In genomic region chr1:8374812-8375211, GRCh38 we compare ENCODE assay signal across 8 cellular contexts. TPM values are rescaled to one million over a fixed set of nuclear protein-coding genes. Genes with fewer than 3 reads are reported as not detected.
A peak's percentile ranks its signal among the peaks of the same experiment; 100 is the strongest.
DNase-seq lines count a peak whose midpoint lies in the region; FAIRE-seq and TF ChIP-seq lines count a peak whose summit lies in the region.

No MANE protein-coding gene starts in this region.

- intact Hi-C loops in esophagus muscularis mucosa (cut with DNase I), result loop anchor here (5.0 kb wide), 2 partner anchors 32 to 47 kb away; no protein-coding TSS in a partner anchor

- 42% methylated on average over 2 of the region's 2 CpGs for WGBS in esophagus muscularis mucosa
- 83 to 91% (median 86%) methylated on average over 2 of the region's 2 CpGs for WGBS in small intestine, 3 donors

- H3K4me1 ChIP-seq in esophagus muscularis mucosa, result peaks cover 92 to 99% (median 98%) of the 10 kb centered on the region in 4 donors
- H3K4me1 ChIP-seq in small intestine (ENCODE audit: control insufficient read depth in 2 of 2, insufficient read depth in 1 of 2, low read depth in 1 of 2, low read length in 1 of 2), result peaks cover 4 to 33% of the 10 kb centered on the region in 2 donors

- no peak for TF ChIP-seq POLR2A in esophagus muscularis mucosa (IDR thresholded peaks at IDR 0.05; ENCODE audit: low read depth)

- no peak overlapping the region for H3K9ac ChIP-seq in SK-N-MC (ENCODE audit: insufficient read length)

- no peak overlapping the region for H3K4me3 ChIP-seq in GM12865 (ENCODE audit: low read depth, low read length)
- H3K4me3 ChIP-seq in SK-N-MC, result no peak overlapping the region
- H3K4me3 ChIP-seq in esophagus muscularis mucosa, result no peak overlapping the region
- H3K4me3 ChIP-seq in small intestine (ENCODE audit: low read depth in 1 of 2, low read length in 2 of 2), result no peak overlapping the region

- TF ChIP-seq EP300 in esophagus muscularis mucosa (IDR thresholded peaks at IDR 0.05), result no peak

- H3K9me3 ChIP-seq in SK-N-MC (ENCODE audit: low read depth, low read length), result no peaks in the 10 kb centered on the region
- H3K9me3 ChIP-seq in esophagus muscularis mucosa, result no peaks in the 10 kb centered on the region
- no peaks in the 10 kb centered on the region for H3K9me3 ChIP-seq in small intestine (ENCODE audit: control insufficient read depth, low read depth)

- no peaks in the 10 kb centered on the region for H3K36me3 ChIP-seq in SK-N-MC (ENCODE audit: insufficient read depth, low read length)
- no peaks in the 10 kb centered on the region for H3K36me3 ChIP-seq in esophagus muscularis mucosa
- H3K36me3 ChIP-seq in small intestine (ENCODE audit: control insufficient read depth in 2 of 2, insufficient read depth in 2 of 2, low read length in 2 of 2), result peaks cover 2 to 12% of the 10 kb centered on the region in 2 donors

- DNase-seq in AG08396 (ENCODE audit: low spot score) (peak; percentile 20), GM12865 (ENCODE audit: low read depth) (peak; percentile 22), SK-N-MC (ENCODE audit: low read depth, low spot score) (no peak), esophagus muscularis mucosa (ENCODE audit: extremely low spot score) (no peak), small intestine (peak; percentile 47), germinal center (ENCODE audit: low spot score) (no peak), GF-D8 (lab: John Stamatoyannopoulos, UW) (no peak), NCI-H146 treated with DMSO at 0.1 percent for 48 hours (lab: John Stamatoyannopoulos, UW; ENCODE audit: unreplicated experiment) (no peak)

- FAIRE-seq in small intestine (lab: Jason Lieb, UNC), result no peak

- H3K27me3 ChIP-seq in esophagus muscularis mucosa, result no peaks in the 10 kb centered on the region
- H3K27me3 ChIP-seq in small intestine (ENCODE audit: control insufficient read depth in 2 of 2, insufficient read depth in 2 of 2, low read length in 2 of 2), result no peaks in the 10 kb centered on the region

- H3K27ac ChIP-seq in SK-N-MC, result 0 out of 2 replicates have a peak overlapping the region, but pooled peaks have one; percentile 47
- peak overlapping the region; percentile 91 to 95 (median 93) for H3K27ac ChIP-seq in esophagus muscularis mucosa (replicated peaks in 1 of 4)
- H3K27ac ChIP-seq in small intestine (ENCODE audit: low read depth in 1 of 2, low read length in 1 of 2), result peak overlapping the region in 1 of 2 donors; percentile 57

- TF ChIP-seq CTCF in GM12865 (IDR thresholded peaks at IDR 0.05; ENCODE audit: insufficient read depth, low read depth, low read length, missing control alignments), result peak; percentile 32
- TF ChIP-seq CTCF in esophagus muscularis mucosa (IDR thresholded peaks at IDR 0.05), result peak; percentile 37 to 55 (median 51)

RNA-seq across cellular contexts. Expression of gene SLC45A1, which starts 56.9 kb away (rescaled TPM):
- total RNA-seq in esophagus muscularis mucosa, result 10 to 100 TPM in 2 of 4 donors, 1 to 10 TPM in 2; 6.8 to 17.5 (median 10.7) TPM
- polyA plus RNA-seq in small intestine, result 1 to 10 TPM in 1 of 3 donors, not detected in 2; 2.4 TPM

Comparison
In these comparisons a context has a peak if more than half of its experiments do, and no peak if none do; other contexts are left out.
1. DNase-seq: peak in AG08396 (single experiment), GM12865 (single experiment) and small intestine (single experiment); none in SK-N-MC (single experiment), esophagus muscularis mucosa (single experiment), germinal center (single experiment), GF-D8 (single experiment) and NCI-H146 treated with DMSO at 0.1 percent for 48 hours (single experiment).